In genomic region chr13:89457977-89458376, GRCh38 we compare ENCODE assay signal across 18 cellular contexts.
DNase-seq lines count a peak whose midpoint lies in the region; ATAC-seq, FAIRE-seq and TF ChIP-seq lines count a peak whose summit lies in the region.
"Had no signal": no experiment of that assay in that cellular context is flagged by ENCODE, and none has a peak within 500 bp of the region (broad histone marks: within the 10 kb centered on the region; RNA-seq: fewer than 3 reads in every experiment).

No MANE protein-coding gene starts in this region.

- 8% methylated on average over 4 of the region's 4 CpGs for WGBS in mammary epithelial cell (ENCODE audit: low coverage, missing lambda C conversion rate)

- dilution Hi-C loops in mammary epithelial cell (cut with HindIII; ENCODE audit: low sequenced_read_pairs) (no loop called here), keratinocyte (cut with MboI; ENCODE audit: extremely low pct_ligation_motif_present, low sequenced_read_pairs) (no loop called here)

- H3K9ac ChIP-seq in mammary epithelial cell (ENCODE audit: insufficient read depth, low read length) (no peak overlapping the region), keratinocyte (ENCODE audit: control insufficient read depth, extremely low read depth, insufficient read depth, low read length) (no peak overlapping the region)

- H3K36me3 ChIP-seq in cardiac muscle cell (no peaks in the 10 kb centered on the region), left ventricle myocardium inferior (no peaks in the 10 kb centered on the region), mammary epithelial cell (ENCODE audit: insufficient read depth, low read length) (no peaks in the 10 kb centered on the region), keratinocyte (ENCODE audit: control insufficient read depth in 2 of 2, extremely low read depth in 1 of 2, insufficient read depth in 2 of 2, low read length in 2 of 2) (no peaks in the 10 kb centered on the region)
- H3K36me3 ChIP-seq: heart right ventricle, upper lobe of right lung had no signal

- peak; percentile 84 for FAIRE-seq in keratinocyte (lab: Jason Lieb, UNC)
- FAIRE-seq: A204.1, GM19239 had no signal

- H3K9me1 ChIP-seq in keratinocyte (ENCODE audit: control insufficient read depth, extremely low read depth, insufficient read depth, low read length) = no peaks in the 10 kb centered on the region

- H3K4me2 ChIP-seq in mammary epithelial cell (ENCODE audit: insufficient read depth, low read depth, low read length) = peak overlapping the region; percentile 27
- peak overlapping the region; percentile 27 for H3K4me2 ChIP-seq in keratinocyte (ENCODE audit: control insufficient read depth, extremely low read depth, insufficient read depth, low read depth, low read length)

- H3K4me3 ChIP-seq in cardiac muscle cell (no peak overlapping the region), left ventricle myocardium inferior (no peak overlapping the region), mammary epithelial cell (replicated peaks in 1 of 3; ENCODE audit: insufficient read depth in 1 of 3, low read depth in 2 of 3, low read length in 3 of 3) (no peak overlapping the region), keratinocyte (ENCODE audit: control insufficient read depth in 2 of 3, extremely low read depth in 1 of 3, insufficient read depth in 2 of 3, low read depth in 1 of 3, low read length in 3 of 3) (no peak overlapping the region)
- H3K4me3 ChIP-seq: heart right ventricle, upper lobe of right lung had no signal

- H3K4me1 ChIP-seq in cardiac muscle cell (ENCODE audit: low read depth) (no peaks in the 10 kb centered on the region), left ventricle myocardium inferior (no peaks in the 10 kb centered on the region), mammary epithelial cell (ENCODE audit: insufficient read depth, low read length) (peaks cover 35% of the 10 kb centered on the region), keratinocyte (ENCODE audit: control insufficient read depth, extremely low read depth, insufficient read depth, low read length) (peaks cover 44% of the 10 kb centered on the region)
- H3K4me1 ChIP-seq: heart right ventricle, upper lobe of right lung had no signal

- H3K27me3 ChIP-seq in cardiac muscle cell (no peaks in the 10 kb centered on the region), left ventricle myocardium inferior (ENCODE audit: low read depth) (no peaks in the 10 kb centered on the region), mammary epithelial cell (ENCODE audit: insufficient read depth, low read length) (no peaks in the 10 kb centered on the region), keratinocyte (ENCODE audit: control insufficient read depth, extremely low read depth, insufficient read depth, low read length) (no peaks in the 10 kb centered on the region)
- H3K27me3 ChIP-seq: heart right ventricle, upper lobe of right lung had no signal

- no peak overlapping the region for H3K27ac ChIP-seq in cardiac muscle cell
- no peak overlapping the region for H3K27ac ChIP-seq in left ventricle myocardium inferior (replicated peaks)
- H3K27ac ChIP-seq in mammary epithelial cell (ENCODE audit: insufficient read depth, low read depth, low read length) = peak overlapping the region; percentile 59
- peak overlapping the region; percentile 36 for H3K27ac ChIP-seq in keratinocyte (ENCODE audit: control insufficient read depth, insufficient read depth, low read length)
- H3K27ac ChIP-seq: heart right ventricle, upper lobe of right lung had no signal

- H3K9me3 ChIP-seq in cardiac muscle cell (ENCODE audit: low read depth) = no peaks in the 10 kb centered on the region
- no peaks in the 10 kb centered on the region for H3K9me3 ChIP-seq in left ventricle myocardium inferior (replicated peaks)
- no peaks in the 10 kb centered on the region for H3K9me3 ChIP-seq in mammary epithelial cell (replicated peaks; ENCODE audit: insufficient read depth, low read length)
- no peaks in the 10 kb centered on the region for H3K9me3 ChIP-seq in keratinocyte (ENCODE audit: control insufficient read depth, low read depth, low read length)
- H3K9me3 ChIP-seq: heart right ventricle, upper lobe of right lung had no signal

- no peak for ATAC-seq in HG02938 (IDR thresholded peaks at IDR 0.05; ENCODE audit: unreplicated experiment)
- ATAC-seq: heart right ventricle, left lobe of liver, right cardiac atrium, upper lobe of right lung had no signal

- CTCF ChIA-PET in mammary epithelial cell (lab: Charles Lee; ENCODE audit: low non-redundant PET) = no interaction called here

- intact Hi-C loops in left ventricle myocardium inferior (cut with micrococcal nuclease) = no loop called here
- intact Hi-C loops in mammary epithelial cell (cut with micrococcal nuclease) = loop anchor here (5.0 kb wide), 1 partner anchor 94 kb away; no protein-coding TSS in a partner anchor

- H4K20me1 ChIP-seq in mammary epithelial cell (ENCODE audit: insufficient read depth, low read length) = no peaks in the 10 kb centered on the region
- H4K20me1 ChIP-seq in keratinocyte (ENCODE audit: control insufficient read depth, extremely low read depth, insufficient read depth, low read length) = no peaks in the 10 kb centered on the region

- H3K79me2 ChIP-seq in mammary epithelial cell (ENCODE audit: insufficient read depth, low read length) (no peaks in the 10 kb centered on the region), keratinocyte (ENCODE audit: control insufficient read depth, insufficient read depth, low read length) (no peaks in the 10 kb centered on the region)

- DNase-seq in cardiac muscle cell (ENCODE audit: low read depth in 1 of 2, low spot score in 1 of 2) = peak; percentile 6 to 85
- DNase-seq in left ventricle myocardium inferior = no peak
- peak; percentile 91 for DNase-seq in mammary epithelial cell
- peak; percentile 88 for DNase-seq in keratinocyte (ENCODE audit: low read depth, low spot score)
- DNase-seq in medulla oblongata (ENCODE audit: extremely low spot score) = no peak
- DNase-seq in NCI-H1694 (lab: John Stamatoyannopoulos, UW) = no peak
- no peak for DNase-seq in ecto neural progenitor cell (ENCODE audit: low spot score)
- DNase-seq: activated effector memory CD4-positive, alpha-beta T cell treated with Interleukin-2 at 50 U/mL for 16 hours; COR-L47; endodermal cell; heart right ventricle; right cardiac atrium; stimulated activated CD4-positive, alpha-beta T cell treated with anti-CD3 and anti-CD28 coated beads, Interleukin-4, amount 100 ng/mL, for 4 hours; upper lobe of right lung had no signal

- BruUV-seq in mammary epithelial cell (replicated peaks; lab: Mats Ljungman, UMichigan) = no TSS peak

- TF ChIP-seq CTCF in cardiac muscle cell (IDR thresholded peaks at IDR 0.05; ENCODE audit: low read depth, low read length) (no peak), left ventricle myocardium inferior (IDR thresholded peaks at IDR 0.05; ENCODE audit: borderline replicate concordance) (no peak), mammary epithelial cell (conservative IDR thresholded peaks at IDR 0.05 in 1 of 2, IDR thresholded peaks at IDR 0.05 in 1 of 2; ENCODE audit: extremely low read depth in 1 of 2, insufficient read depth in 1 of 2, low read depth in 1 of 2, low read length in 2 of 2) (no peak), keratinocyte (optimal IDR thresholded peaks at IDR 0.05 in 1 of 3, IDR thresholded peaks at IDR 0.05 in 1 of 3, conservative IDR thresholded peaks at IDR 0.05 in 1 of 3; ENCODE audit: extremely low read depth in 1 of 3, insufficient read depth in 2 of 3, low read length in 3 of 3) (no peak)

- in situ Hi-C loops in mammary epithelial cell (cut with MboI; ENCODE audit: low sequenced_read_pairs in 2 of 2) = no loop called here

- H2AFZ ChIP-seq in mammary epithelial cell (ENCODE audit: low read depth, low read length) (peak overlapping the region; percentile 39), keratinocyte (ENCODE audit: control insufficient read depth, low read length) (no peak overlapping the region)

Comparison
In these comparisons a context has a peak if more than half of its experiments do, and no peak if none do; other contexts are left out.
1. DNase-seq: peak in cardiac muscle cell (2 of 2), mammary epithelial cell (single experiment) and keratinocyte (single experiment); none in left ventricle myocardium inferior (single experiment), medulla oblongata (single experiment), NCI-H1694 (single experiment) and ecto neural progenitor cell (single experiment).
2. H3K27ac ChIP-seq: peak in mammary epithelial cell (single experiment) and keratinocyte (single experiment); none in cardiac muscle cell (single experiment) and left ventricle myocardium inferior (single experiment).